Comparison of ENCODE assay signal across 11 cellular contexts in genomic region chr19:10110076-10110971, GRCh38. TPM values are rescaled to one million over a fixed set of nuclear protein-coding genes. Genes with fewer than 3 reads are reported as not detected.
DNase-seq lines count a peak whose midpoint lies in the region; ATAC-seq and TF ChIP-seq lines count a peak whose summit lies in the region.
"Had no signal": no experiment of that assay in that cellular context is flagged by ENCODE, and none has a peak within 500 bp of the region (broad histone marks: within the 10 kb centered on the region; RNA-seq: fewer than 3 reads in every experiment).

No MANE protein-coding gene starts in this region.

- no peaks in the 10 kb centered on the region for H3K27me3 Mint-ChIP-seq in activated naive CD4-positive, alpha-beta T cell treated with anti-CD3 and anti-CD28 coated beads, Interleukin-2, amount 50 U/mL, for 24 hours
- no peaks in the 10 kb centered on the region for H3K27me3 Mint-ChIP-seq in activated T-helper 1 cell treated with anti-CD3 and anti-CD28 coated beads, Interleukin-12 subunit alpha, Interleukin-12 subunit beta, Interleukin-2, Interleukin-4 antibody, amounts not matched to agents 30 ng/mL and 10 ng/mL and 1 ng/mL, durations not matched to agents 14 hours and 24 hours and 36 hours (ENCODE audit: insufficient read depth)
- H3K27me3 Mint-ChIP-seq in stimulated activated naive B cell treated with anti-CD40 and anti-IgM and Interleukin-4, amounts not matched to agents 10 μg/mL and 1 μg/mL and 100 μg/mL, for 72 hours, result peaks cover 0 to 4% of the 10 kb centered on the region in 2 donors
- H3K27me3 Mint-ChIP-seq in endodermal cell (ENCODE audit: insufficient read depth), result no peaks in the 10 kb centered on the region
- H3K27me3 Mint-ChIP-seq: brain had no signal

- no peaks in the 10 kb centered on the region for H3K27me3 ChIP-seq in endodermal cell (ENCODE audit: control insufficient read depth, insufficient read depth, low read length, poor library complexity, severe bottlenecking)
- H3K27me3 ChIP-seq: hepatocyte had no signal

- H3K27ac Mint-ChIP-seq in activated naive CD4-positive, alpha-beta T cell treated with anti-CD3 and anti-CD28 coated beads, Interleukin-2, amount 50 U/mL, for 24 hours, result peak overlapping the region; percentile 35
- peak overlapping the region; percentile 29 for H3K27ac Mint-ChIP-seq in activated T-helper 1 cell treated with anti-CD3 and anti-CD28 coated beads, Interleukin-12 subunit alpha, Interleukin-12 subunit beta, Interleukin-2, Interleukin-4 antibody, amounts not matched to agents 30 ng/mL and 10 ng/mL and 1 ng/mL, durations not matched to agents 14 hours and 24 hours and 36 hours
- H3K27ac Mint-ChIP-seq in stimulated activated naive B cell treated with anti-CD40 and anti-IgM and Interleukin-4, amounts not matched to agents 10 μg/mL and 1 μg/mL and 100 μg/mL, for 72 hours, result peak overlapping the region; percentile 96
- no peak overlapping the region for H3K27ac Mint-ChIP-seq in endodermal cell

- ATAC-seq in stimulated activated naive B cell treated with anti-CD40 and anti-IgM and Interleukin-4, amounts not matched to agents 10 μg/mL and 1 μg/mL and 100 μg/mL, for 72 hours (replicated peaks), result no peak

- H3K36me3 ChIP-seq in endodermal cell (ENCODE audit: control insufficient read depth, insufficient read depth, low read length), result peaks cover 44% of the 10 kb centered on the region

- TF ChIP-seq CTCF in endodermal cell (conservative IDR thresholded peaks at IDR 0.05), result no peak

- H3K36me3 Mint-ChIP-seq in activated naive CD4-positive, alpha-beta T cell treated with anti-CD3 and anti-CD28 coated beads, Interleukin-2, amount 50 U/mL, for 24 hours, result peaks cover 12% of the 10 kb centered on the region
- peaks cover 49% of the 10 kb centered on the region for H3K36me3 Mint-ChIP-seq in activated T-helper 1 cell treated with anti-CD3 and anti-CD28 coated beads, Interleukin-12 subunit alpha, Interleukin-12 subunit beta, Interleukin-2, Interleukin-4 antibody, amounts not matched to agents 30 ng/mL and 10 ng/mL and 1 ng/mL, durations not matched to agents 14 hours and 24 hours and 36 hours (ENCODE audit: low read depth)
- H3K36me3 Mint-ChIP-seq in stimulated activated naive B cell treated with anti-CD40 and anti-IgM and Interleukin-4, amounts not matched to agents 10 μg/mL and 1 μg/mL and 100 μg/mL, for 72 hours, result peaks cover 80 to 82% of the 10 kb centered on the region in 2 donors
- peaks cover 47% of the 10 kb centered on the region for H3K36me3 Mint-ChIP-seq in endodermal cell (ENCODE audit: low read depth)

- no peak overlapping the region for H3K9ac ChIP-seq in endodermal cell (ENCODE audit: extremely low read depth, low read length, poor library complexity, severe bottlenecking)
- H3K9ac ChIP-seq: parathyroid adenoma had no signal

- WGBS in endodermal cell (ENCODE audit: insufficient coverage in 1 of 2, insufficient read length in 1 of 2), 2 experiments, result 96 to 97% methylated on average over 36 to 44 of the region's 44 CpGs

- H3K9me3 ChIP-seq in endodermal cell (ENCODE audit: control insufficient read depth, low read length), result no peaks in the 10 kb centered on the region

- intact Hi-C loops in activated T-helper 1 cell treated with anti-CD3 and anti-CD28 coated beads, Interleukin-12 subunit alpha, Interleukin-12 subunit beta, Interleukin-2, Interleukin-4 antibody, amounts not matched to agents 30 ng/mL and 10 ng/mL and 1 ng/mL, durations not matched to agents 14 hours and 24 hours and 36 hours (cut with micrococcal nuclease), result no loop called here

- no peak overlapping the region for H3K27ac ChIP-seq in endodermal cell (ENCODE audit: low read depth, low read length)
- H3K27ac ChIP-seq: hepatocyte, parathyroid adenoma had no signal

- DNase-seq in activated naive CD4-positive, alpha-beta T cell (lab: John Stamatoyannopoulos, UW), result no peak
- no peak for DNase-seq in activated T-helper 1 cell treated with anti-CD3 and anti-CD28 coated beads, Interleukin-12 subunit alpha, Interleukin-12 subunit beta, Interleukin-2, Interleukin-4 antibody, amounts not matched to agents 30 ng/mL and 10 ng/mL and 1 ng/mL, durations not matched to agents 14 hours and 24 hours and 36 hours (ENCODE audit: low spot score)
- no peak for DNase-seq in stimulated activated naive B cell treated with anti-CD40 and anti-IgM and Interleukin-4, amounts not matched to agents 10 μg/mL and 1 μg/mL and 100 μg/mL, for 72 hours
- no peak for DNase-seq in endodermal cell
- no peak for DNase-seq in dermis blood vessel endothelial cell
- DNase-seq: NCI-H1436 treated with DMSO at 0.1 percent for 48 hours, NCI-H774 had no signal

- H3K4me1 ChIP-seq in endodermal cell (ENCODE audit: control insufficient read depth, insufficient read depth, low read length), result peaks cover 3% of the 10 kb centered on the region

- peak overlapping the region; percentile 42 for H3K4me3 Mint-ChIP-seq in activated naive CD4-positive, alpha-beta T cell treated with anti-CD3 and anti-CD28 coated beads, Interleukin-2, amount 50 U/mL, for 24 hours
- peak overlapping the region; percentile 61 for H3K4me3 Mint-ChIP-seq in activated T-helper 1 cell treated with anti-CD3 and anti-CD28 coated beads, Interleukin-12 subunit alpha, Interleukin-12 subunit beta, Interleukin-2, Interleukin-4 antibody, amounts not matched to agents 30 ng/mL and 10 ng/mL and 1 ng/mL, durations not matched to agents 14 hours and 24 hours and 36 hours
- H3K4me3 Mint-ChIP-seq in stimulated activated naive B cell treated with anti-CD40 and anti-IgM and Interleukin-4, amounts not matched to agents 10 μg/mL and 1 μg/mL and 100 μg/mL, for 72 hours, result peak overlapping the region; percentile 69 to 96
- H3K4me3 Mint-ChIP-seq in endodermal cell, result no peak overlapping the region
- H3K4me3 Mint-ChIP-seq: brain had no signal

- H3K4me3 ChIP-seq in endodermal cell (ENCODE audit: low read length), result no peak overlapping the region
- H3K4me3 ChIP-seq: hepatocyte had no signal

- H3K9me3 Mint-ChIP-seq in activated naive CD4-positive, alpha-beta T cell treated with anti-CD3 and anti-CD28 coated beads, Interleukin-2, amount 50 U/mL, for 24 hours, result no peaks in the 10 kb centered on the region
- H3K9me3 Mint-ChIP-seq in activated T-helper 1 cell treated with anti-CD3 and anti-CD28 coated beads, Interleukin-12 subunit alpha, Interleukin-12 subunit beta, Interleukin-2, Interleukin-4 antibody, amounts not matched to agents 30 ng/mL and 10 ng/mL and 1 ng/mL, durations not matched to agents 14 hours and 24 hours and 36 hours, result no peaks in the 10 kb centered on the region
- H3K9me3 Mint-ChIP-seq in stimulated activated naive B cell treated with anti-CD40 and anti-IgM and Interleukin-4, amounts not matched to agents 10 μg/mL and 1 μg/mL and 100 μg/mL, for 72 hours, result peaks cover 0 to 4% of the 10 kb centered on the region in 2 donors
- no peaks in the 10 kb centered on the region for H3K9me3 Mint-ChIP-seq in endodermal cell
- H3K9me3 Mint-ChIP-seq: brain had no signal

- peaks cover 47% of the 10 kb centered on the region for H3K4me1 Mint-ChIP-seq in activated naive CD4-positive, alpha-beta T cell treated with anti-CD3 and anti-CD28 coated beads, Interleukin-2, amount 50 U/mL, for 24 hours
- H3K4me1 Mint-ChIP-seq in activated T-helper 1 cell treated with anti-CD3 and anti-CD28 coated beads, Interleukin-12 subunit alpha, Interleukin-12 subunit beta, Interleukin-2, Interleukin-4 antibody, amounts not matched to agents 30 ng/mL and 10 ng/mL and 1 ng/mL, durations not matched to agents 14 hours and 24 hours and 36 hours (ENCODE audit: low read depth), result peaks cover 47% of the 10 kb centered on the region
- peaks cover 55 to 85% of the 10 kb centered on the region in 2 donors for H3K4me1 Mint-ChIP-seq in stimulated activated naive B cell treated with anti-CD40 and anti-IgM and Interleukin-4, amounts not matched to agents 10 μg/mL and 1 μg/mL and 100 μg/mL, for 72 hours
- H3K4me1 Mint-ChIP-seq in endodermal cell, result peaks cover 7% of the 10 kb centered on the region

RNA-seq across cellular contexts. Expression of gene P2RY11, which starts 1.2 kb away (rescaled TPM):
- 64.4 and 64.9 TPM in 2 replicates for total RNA-seq in activated T-helper 1 cell treated with anti-CD3 and anti-CD28 coated beads, Interleukin-12 subunit alpha, Interleukin-12 subunit beta, Interleukin-2, Interleukin-4 antibody, amounts not matched to agents 30 ng/mL and 10 ng/mL and 1 ng/mL, durations not matched to agents 14 hours and 24 hours and 36 hours
- total RNA-seq in endodermal cell (10 to 100 TPM in 1 of 2 donors, 1 to 10 TPM in 1; 9.0 to 14.8 TPM), dermis blood vessel endothelial cell (2.6 and 4.6 TPM in 2 replicates)
- 6.3 TPM for polyA plus RNA-seq in endodermal cell (2013, experiment 1 of 2)
- 5.1 TPM for polyA plus RNA-seq in endodermal cell (2013, experiment 2 of 2)

RNA-seq across cellular contexts. Expression of gene PPAN, which starts 4.2 kb away (rescaled TPM):
- 234 and 250 TPM in 2 replicates for total RNA-seq in activated T-helper 1 cell treated with anti-CD3 and anti-CD28 coated beads, Interleukin-12 subunit alpha, Interleukin-12 subunit beta, Interleukin-2, Interleukin-4 antibody, amounts not matched to agents 30 ng/mL and 10 ng/mL and 1 ng/mL, durations not matched to agents 14 hours and 24 hours and 36 hours
- total RNA-seq in endodermal cell, result 10 to 100 TPM; 40.3 to 54.0 TPM
- 31.6 TPM for polyA plus RNA-seq in endodermal cell (2013, experiment 1 of 2)
- polyA plus RNA-seq in endodermal cell (2013, experiment 2 of 2), result 28.0 TPM
- total RNA-seq in dermis blood vessel endothelial cell, result 23.4 and 25.4 TPM in 2 replicates

RNA-seq across cellular contexts. Expression of gene ANGPTL6, which starts 7.8 kb away (rescaled TPM):
- 8.2 and 8.5 TPM in 2 replicates for total RNA-seq in activated T-helper 1 cell treated with anti-CD3 and anti-CD28 coated beads, Interleukin-12 subunit alpha, Interleukin-12 subunit beta, Interleukin-2, Interleukin-4 antibody, amounts not matched to agents 30 ng/mL and 10 ng/mL and 1 ng/mL, durations not matched to agents 14 hours and 24 hours and 36 hours
- total RNA-seq in endodermal cell, result not detected
- polyA plus RNA-seq in endodermal cell (2013, experiment 1 of 2), result 0.14 TPM
- polyA plus RNA-seq in endodermal cell (2013, experiment 2 of 2), result 0.29 TPM
- 0.28 and 0.68 TPM in 2 replicates for total RNA-seq in dermis blood vessel endothelial cell

RNA-seq across cellular contexts. Expression of gene EIF3G, which starts 9.4 kb away (rescaled TPM):
- total RNA-seq in activated T-helper 1 cell treated with anti-CD3 and anti-CD28 coated beads, Interleukin-12 subunit alpha, Interleukin-12 subunit beta, Interleukin-2, Interleukin-4 antibody, amounts not matched to agents 30 ng/mL and 10 ng/mL and 1 ng/mL, durations not matched to agents 14 hours and 24 hours and 36 hours, result 371 and 377 TPM in 2 replicates
- total RNA-seq in endodermal cell, result 100 to 1,000 TPM; 216 to 257 TPM
- polyA plus RNA-seq in endodermal cell (2013, experiment 1 of 2), result 179 TPM
- 159 TPM for polyA plus RNA-seq in endodermal cell (2013, experiment 2 of 2)
- 307 and 366 TPM in 2 replicates for total RNA-seq in dermis blood vessel endothelial cell

RNA-seq across cellular contexts. Expression of gene SHFL, which starts 24.2 kb away (rescaled TPM):
- total RNA-seq in activated T-helper 1 cell treated with anti-CD3 and anti-CD28 coated beads, Interleukin-12 subunit alpha, Interleukin-12 subunit beta, Interleukin-2, Interleukin-4 antibody, amounts not matched to agents 30 ng/mL and 10 ng/mL and 1 ng/mL, durations not matched to agents 14 hours and 24 hours and 36 hours, result 64.1 and 70.5 TPM in 2 replicates
- total RNA-seq in endodermal cell (10 to 100 TPM in 1 of 2 donors, 1 to 10 TPM in 1; 8.2 to 15.0 TPM), dermis blood vessel endothelial cell (29.4 and 31.6 TPM in 2 replicates)
- polyA plus RNA-seq in endodermal cell (2013, experiment 1 of 2), result 1.1 TPM
- 1.4 TPM for polyA plus RNA-seq in endodermal cell (2013, experiment 2 of 2)
